ENCODE assay signal across 1 cellular context in genomic region chr9:124457887-124458431, GRCh38.
TF ChIP-seq lines count a peak whose summit lies in the region.

No MANE protein-coding gene starts in this region.

TF ChIP-seq in GM23338, 12 proteins besides CTCF, POLR2A, EP300 and RAD21 (continued from another document):
- no peak for TF ChIP-seq ZNF462 (CRISPR knock-in tag; IDR thresholded peaks at IDR 0.05)
- no peak for TF ChIP-seq ZNF114 (CRISPR knock-in tag; IDR thresholded peaks at IDR 0.05)
- no peak for TF ChIP-seq JUNB (IDR thresholded peaks at IDR 0.05; ENCODE audit: unreplicated experiment)
